13 cellular contexts compared by ENCODE assay signal in the genomic region with DNA sequence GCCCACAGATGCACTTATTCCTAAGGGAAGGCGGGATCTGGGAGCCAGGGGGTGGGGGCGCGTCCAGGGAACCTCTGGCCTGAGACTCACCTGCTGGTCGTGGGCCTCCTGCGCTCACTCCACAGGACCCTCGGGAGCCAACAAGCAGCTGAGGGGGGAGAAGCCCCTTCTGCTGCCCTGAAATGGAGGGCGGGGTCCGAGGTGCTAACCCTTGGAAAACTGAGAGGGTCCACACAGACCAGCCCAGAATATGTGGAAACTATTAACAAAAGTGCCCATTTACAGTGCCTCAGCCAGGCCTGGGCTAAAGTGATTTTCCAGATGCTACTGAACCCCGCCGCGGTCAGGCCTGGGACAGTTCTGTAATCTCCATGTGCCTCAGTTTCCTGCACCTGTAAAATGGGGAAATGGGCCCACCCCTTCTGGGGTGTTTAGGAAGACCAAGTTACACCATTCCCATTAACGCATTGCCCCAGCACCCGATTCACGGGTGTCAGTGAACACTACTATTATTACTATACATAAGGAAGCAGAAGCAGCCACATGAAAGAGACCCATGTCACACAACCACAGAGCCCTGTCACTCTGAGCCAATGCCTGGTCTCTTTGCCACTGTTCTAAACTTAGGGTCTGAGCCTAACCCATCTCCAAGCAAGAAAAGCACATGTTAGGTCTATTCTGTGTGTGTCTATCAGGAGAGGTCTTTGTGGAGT. TPM values are rescaled to one million over a fixed set of nuclear protein-coding genes. Genes with fewer than 3 reads are reported as not detected.
DNase-seq lines count a peak whose midpoint lies in the region; ATAC-seq, FAIRE-seq and TF ChIP-seq lines count a peak whose summit lies in the region.
"Had no signal": no experiment of that assay in that cellular context is flagged by ENCODE, and none has a peak within 500 bp of the region (broad histone marks: within the 10 kb centered on the region; RNA-seq: fewer than 3 reads in every experiment).

No MANE protein-coding gene starts in this region.

- POLR2A ChIA-PET in A549 (lab: Yijun Ruan, JAX), result no interaction called here

- no peak for TF ChIP-seq POLR2A in A549 (IDR thresholded peaks at IDR 0.05; ENCODE audit: low read length)

- H3K36me3 Mint-ChIP-seq in effector memory CD8-positive, alpha-beta T cell (ENCODE audit: insufficient read depth), result no peaks in the 10 kb centered on the region
- H3K36me3 Mint-ChIP-seq in endothelial cell (ENCODE audit: low read depth, unreplicated experiment), result no peaks in the 10 kb centered on the region
- H3K36me3 Mint-ChIP-seq: T-cell had no signal

- no peak for TF ChIP-seq EP300 in A549 (IDR thresholded peaks at IDR 0.05)

- no peak for DNase-seq in A549 (ENCODE audit: low read depth in 1 of 2, low spot score in 1 of 2)
- no peak for DNase-seq in effector memory CD8-positive, alpha-beta T cell
- no peak for DNase-seq in DMS53 treated with DMSO at 0.1 percent for 48 hours (lab: John Stamatoyannopoulos, UW; ENCODE audit: unreplicated experiment)
- no peak for DNase-seq in NCI-H1105 (lab: John Stamatoyannopoulos, UW)
- DNase-seq in retina, result no peak
- no peak for DNase-seq in endothelial cell (ENCODE audit: low spot score)
- DNase-seq: DMS 273 treated with DMSO at 0.1 percent for 48 hours, KBM-7, NCI-H524 treated with DMSO at 0.1 percent for 48 hours, T-cell had no signal

- ATAC-seq in A549 (no peak), HG02798 (IDR thresholded peaks at IDR 0.05; ENCODE audit: poor library complexity, unreplicated experiment) (peak; percentile 31)
- ATAC-seq in effector memory CD8-positive, alpha-beta T cell (replicated peaks), result peak; percentile 63

- no peak overlapping the region for H3K27ac Mint-ChIP-seq in effector memory CD8-positive, alpha-beta T cell
- H3K27ac Mint-ChIP-seq in endothelial cell (ENCODE audit: unreplicated experiment), result no peak overlapping the region
- H3K27ac Mint-ChIP-seq: T-cell had no signal

- H3K4me3 ChIP-seq in A549, result peak overlapping the region; percentile 58
- peak overlapping the region; percentile 13 for H3K4me3 ChIP-seq in neuron (ENCODE audit: low read length)

- TF ChIP-seq RAD21 in A549 (conservative IDR thresholded peaks at IDR 0.05 in 1 of 2, IDR thresholded peaks at IDR 0.05 in 1 of 2), result no peak

- H3K4me1 Mint-ChIP-seq in effector memory CD8-positive, alpha-beta T cell (ENCODE audit: low read depth in 2 of 2), result peaks cover 0 to 4% of the 10 kb centered on the region in 2 donors
- no peaks in the 10 kb centered on the region for H3K4me1 Mint-ChIP-seq in endothelial cell (ENCODE audit: unreplicated experiment)

- H3K4me1 ChIP-seq in A549 (no peaks in the 10 kb centered on the region), neuron (ENCODE audit: insufficient read depth, low read length) (peaks cover 17% of the 10 kb centered on the region)

- peak overlapping the region; percentile 96 for H3K4me2 ChIP-seq in A549

- CTCF ChIA-PET in A549 (lab: Yijun Ruan, JAX), result no interaction called here

- H3K9me3 Mint-ChIP-seq in effector memory CD8-positive, alpha-beta T cell, result no peaks in the 10 kb centered on the region
- no peaks in the 10 kb centered on the region for H3K9me3 Mint-ChIP-seq in endothelial cell (ENCODE audit: unreplicated experiment)
- H3K9me3 Mint-ChIP-seq: T-cell had no signal

- H3K9me3 ChIP-seq in A549 (no peaks in the 10 kb centered on the region), neuron (ENCODE audit: low read length) (no peaks in the 10 kb centered on the region)

- TF ChIP-seq CTCF in A549 (IDR thresholded peaks at IDR 0.05) (no peak), endothelial cell (IDR thresholded peaks at IDR 0.05; ENCODE audit: unreplicated experiment) (no peak)

- no peaks in the 10 kb centered on the region for H3K36me3 ChIP-seq in neuron (ENCODE audit: insufficient read depth, low read length)

- H3K27ac ChIP-seq in A549, result peak overlapping the region in 1 of 2 experiments; percentile 81; a peak in 2 of 6 replicates

- peaks cover 8 to 24% of the 10 kb centered on the region in 2 donors for H3K27me3 Mint-ChIP-seq in effector memory CD8-positive, alpha-beta T cell
- peaks cover 1% of the 10 kb centered on the region for H3K27me3 Mint-ChIP-seq in endothelial cell (ENCODE audit: unreplicated experiment)

- H3K4me3 Mint-ChIP-seq in effector memory CD8-positive, alpha-beta T cell, result peak overlapping the region in 1 of 2 donors; percentile 23
- H3K4me3 Mint-ChIP-seq in endothelial cell (ENCODE audit: unreplicated experiment), result no peak overlapping the region
- H3K4me3 Mint-ChIP-seq: T-cell had no signal

- no peak for FAIRE-seq in A549 (lab: Jason Lieb, UNC)

- WGBS in A549 (ENCODE audit: missing lambda C conversion rate), result 81% methylated on average over 14 of the region's 14 CpGs

- H3K27me3 ChIP-seq in neuron (ENCODE audit: insufficient read depth, low read length), result peaks cover 3% of the 10 kb centered on the region

- no peak overlapping the region for H2AFZ ChIP-seq in neuron (ENCODE audit: low read depth, low read length)

TF ChIP-seq in A549, 52 proteins besides CTCF, POLR2A, EP300 and RAD21:
- no peak for TF ChIP-seq TFCP2L1 (CRISPR knock-in tag; IDR thresholded peaks at IDR 0.05)
- TF ChIP-seq, protein P1, sequence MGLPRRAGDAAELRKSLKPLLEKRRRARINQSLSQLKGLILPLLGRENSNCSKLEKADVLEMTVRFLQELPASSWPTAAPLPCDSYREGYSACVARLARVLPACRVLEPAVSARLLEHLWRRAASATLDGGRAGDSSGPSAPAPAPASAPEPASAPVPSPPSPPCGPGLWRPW (IDR thresholded peaks at IDR 0.05), result no peak
- TF ChIP-seq EHF (CRISPR knock-in tag; IDR thresholded peaks at IDR 0.05), result no peak
- TF ChIP-seq HDAC2 (IDR thresholded peaks at IDR 0.05), result no peak
- TF ChIP-seq ZNF302 (CRISPR knock-in tag; IDR thresholded peaks at IDR 0.05), result no peak
- no peak for TF ChIP-seq CBX8 (IDR thresholded peaks at IDR 0.05)
- TF ChIP-seq HOXB5 (CRISPR knock-in tag; IDR thresholded peaks at IDR 0.05), result no peak
TF ChIP-seq in A549: peak in this region for 0.

RNA-seq across cellular contexts. Expression of a gene that starts 0.6 kb away (rescaled TPM):
- polyA plus RNA-seq in A549 (2011; rRNA removed), result 0.18 and 0.21 TPM in 2 replicates
- polyA plus RNA-seq in A549 (2012; cell fraction: cytosol; rRNA removed), result 0.11 and 0.13 TPM in 2 replicates
- 0.07 and 0.17 TPM in 2 replicates for polyA plus RNA-seq in A549 (2012; cell fraction: nucleus; rRNA removed)
- 0.22 to 0.53 TPM (median 0.41 TPM) in 3 replicates for polyA plus RNA-seq in A549 (2017; fragmentation: RNase III; extraction: RNeasy Plus Mini Kit Qiagen cat#74134 plus additional on column Dnase treatment)
- polyA minus RNA-seq in A549 (2011; rRNA and poly(A)+ RNA removed), result 0.04 and 0.15 TPM in 2 replicates
- total RNA-seq in endothelial cell (ENCODE audit: unreplicated experiment), result 0.38 TPM

RNA-seq across cellular contexts. Expression of a gene that starts 17.9 kb away (rescaled TPM):
- polyA plus RNA-seq in A549 (2011; rRNA removed) (not detected in 2 replicates), A549 (2017; fragmentation: RNase III; extraction: RNeasy Plus Mini Kit Qiagen cat#74134 plus additional on column Dnase treatment) (not detected in 3 replicates)
- polyA plus RNA-seq in A549 (2012; cell fraction: cytosol; rRNA removed), result not detected in 2 replicates
- not detected in 2 replicates for polyA plus RNA-seq in A549 (2012; cell fraction: nucleus; rRNA removed)
- not detected in 2 replicates for polyA minus RNA-seq in A549 (2011; rRNA and poly(A)+ RNA removed)
- not detected for total RNA-seq in endothelial cell (ENCODE audit: unreplicated experiment)
- total RNA-seq: esophagus mucosa had no signal

Comparison
In these comparisons a context has a peak if more than half of its experiments do, and no peak if none do; other contexts are left out.
1. ATAC-seq: peak in HG02798 (single experiment) and effector memory CD8-positive, alpha-beta T cell (single experiment); none in A549 (0 of 2).